Comparison of ENCODE assay signal across 8 cellular contexts in genomic region chr6:96626749-96627353, GRCh38.
DNase-seq lines count a peak whose midpoint lies in the region; ATAC-seq and TF ChIP-seq lines count a peak whose summit lies in the region.

No MANE protein-coding gene starts in this region.

- H3K4me2 ChIP-seq in SU-DHL-6 (ENCODE audit: low read depth, low read length, poor library complexity, severe bottlenecking) = no peak overlapping the region

- ATAC-seq in GM18502 (IDR thresholded peaks at IDR 0.05; ENCODE audit: poor library complexity, unreplicated experiment) (peak; percentile 95), HG02798 (IDR thresholded peaks at IDR 0.05; ENCODE audit: poor library complexity, unreplicated experiment) (peak; percentile 93)

- no peak overlapping the region for H3K27ac ChIP-seq in SU-DHL-6 (ENCODE audit: low read depth, low read length)

- H3F3A ChIP-seq in SU-DHL-6 (ENCODE audit: insufficient read depth) = no peaks in the 10 kb centered on the region

- H3K9ac ChIP-seq in SU-DHL-6 (ENCODE audit: low read length) = no peak overlapping the region

- H3K4me3 ChIP-seq in SU-DHL-6 (ENCODE audit: insufficient read depth, low read length, poor library complexity, severe bottlenecking) = no peak overlapping the region

- peak; percentile 17 for TF ChIP-seq CTCF in SU-DHL-6 (IDR thresholded peaks at IDR 0.05; ENCODE audit: insufficient read depth, low read length, poor library complexity, severe bottlenecking)

- H3K9me2 ChIP-seq in SU-DHL-6 (replicated peaks; ENCODE audit: insufficient read depth, low read length) = no peaks in the 10 kb centered on the region

- peak overlapping the region; percentile 17 for H2AFZ ChIP-seq in SU-DHL-6 (ENCODE audit: low read depth, low read length, severe bottlenecking)

- H3K36me3 ChIP-seq in SU-DHL-6 (ENCODE audit: low read length) = no peaks in the 10 kb centered on the region

- no peaks in the 10 kb centered on the region; the same call in 1 of the 2 replicates for H3K27me3 ChIP-seq in SU-DHL-6 (ENCODE audit: low read length)

- H3K9me3 ChIP-seq in SU-DHL-6 (ENCODE audit: insufficient read depth, low read length) = no peaks in the 10 kb centered on the region

- no peaks in the 10 kb centered on the region for H4K20me1 ChIP-seq in SU-DHL-6 (ENCODE audit: low read depth, low read length)

- peak; percentile 23 for DNase-seq in AG08396 (ENCODE audit: low spot score)
- peak; percentile 17 for DNase-seq in NCI-H1105 (lab: John Stamatoyannopoulos, UW)
- DNase-seq in germinal center (ENCODE audit: low spot score) = peak; percentile 21
- DNase-seq in superior temporal gyrus (ENCODE audit: extremely low spot score) = peak; percentile 73
- DNase-seq in activated CD4-positive, alpha-beta T cell treated with anti-CD3 and anti-CD28 coated beads, Interleukin-2, amount 50 U/mL, for 4 hours = no peak

- H3K79me2 ChIP-seq in SU-DHL-6 (ENCODE audit: insufficient read depth, low read length) = no peaks in the 10 kb centered on the region

Comparison
In these comparisons a context has a peak if more than half of its experiments do, and no peak if none do; other contexts are left out.
1. DNase-seq: peak in AG08396 (single experiment), NCI-H1105 (single experiment), germinal center (single experiment) and superior temporal gyrus (single experiment); none in activated CD4-positive, alpha-beta T cell treated with anti-CD3 and anti-CD28 coated beads, Interleukin-2, amount 50 U/mL, for 4 hours (0 of 2).